ENCODE assay signal across 10 cellular contexts in the genomic region with DNA sequence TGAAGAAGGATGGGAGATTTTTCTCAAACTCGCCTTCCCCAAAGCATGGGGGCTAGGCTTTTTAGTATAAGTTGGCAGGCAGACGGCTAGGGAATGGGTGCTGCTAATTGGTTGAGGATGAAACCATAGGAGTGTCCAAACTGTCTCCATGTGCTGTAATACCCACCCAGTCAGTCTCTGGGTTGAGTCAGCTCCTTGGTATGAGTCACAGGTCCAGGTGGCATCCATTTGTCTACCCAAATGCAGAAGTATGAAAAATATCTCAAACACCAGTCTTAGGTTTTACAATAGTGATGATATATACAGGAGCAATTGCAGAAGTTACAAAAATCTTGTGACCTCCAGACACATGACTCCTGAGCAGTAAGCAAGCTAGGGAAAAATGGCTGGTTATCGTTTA. TPM values are rescaled to one million over a fixed set of nuclear protein-coding genes. Genes with fewer than 3 reads are reported as not detected.
DNase-seq lines count a peak whose midpoint lies in the region; ATAC-seq and TF ChIP-seq lines count a peak whose summit lies in the region.
"Had no signal": no experiment of that assay in that cellular context is flagged by ENCODE, and none has a peak within 500 bp of the region (broad histone marks: within the 10 kb centered on the region; RNA-seq: fewer than 3 reads in every experiment).

No MANE protein-coding gene starts in this region.

- intact Hi-C loops in HCT116 (cut with micrococcal nuclease) = no loop called here

- peak; percentile 72 for ATAC-seq in GM18508 (IDR thresholded peaks at IDR 0.05; ENCODE audit: insufficient read depth, unreplicated experiment)
- peak; percentile 50 for ATAC-seq in HCT116
- ATAC-seq in esophagus mucosa = peak; percentile 41
- ATAC-seq: CD8-positive, alpha-beta T cell had no signal

- H4K20me1 ChIP-seq in HCT116 (ENCODE audit: insufficient read depth) = no peaks in the 10 kb centered on the region

- H3K27me3 ChIP-seq in HCT116 (ENCODE audit: insufficient read depth, low read length) = no peaks in the 10 kb centered on the region
- H3K27me3 ChIP-seq: brain microvascular endothelial cell had no signal

- H3K4me3 ChIP-seq in HCT116 (replicated peaks in 1 of 2; ENCODE audit: low read depth in 1 of 2, low read length in 2 of 2) (no peak overlapping the region), coronary artery (no peak overlapping the region)

- H3K27ac ChIP-seq in HCT116 (ENCODE audit: low read depth, low read length) (no peak overlapping the region), coronary artery (no peak overlapping the region)
- H3K27ac ChIP-seq: brain microvascular endothelial cell had no signal

- no peaks in the 10 kb centered on the region for H3K79me2 ChIP-seq in HCT116 (ENCODE audit: insufficient read depth, low read length)

- H3K4me2 ChIP-seq in HCT116 (ENCODE audit: low read length) = no peak overlapping the region

- no peaks in the 10 kb centered on the region for H3K36me3 ChIP-seq in HCT116 (ENCODE audit: control insufficient read depth in 1 of 2, insufficient read depth in 2 of 2, low read length in 2 of 2)
- H3K36me3 ChIP-seq: brain microvascular endothelial cell had no signal

- no peak for TF ChIP-seq CTCF in HCT116 (IDR thresholded peaks at IDR 0.05 in 2 of 3, conservative IDR thresholded peaks at IDR 0.05 in 1 of 3; ENCODE audit: borderline replicate concordance in 1 of 3, insufficient read depth in 1 of 3, low read depth in 2 of 3, low read length in 2 of 3)
- TF ChIP-seq CTCF in coronary artery (IDR thresholded peaks at IDR 0.05) = no peak

- TF ChIP-seq RAD21 in HCT116 (IDR thresholded peaks at IDR 0.05; ENCODE audit: low read depth) = no peak

- no peaks in the 10 kb centered on the region for H3K9me2 ChIP-seq in HCT116 (ENCODE audit: insufficient read depth)

- POLR2A ChIA-PET in HCT116 (lab: Charles Lee) = no interaction called here

- CTCF ChIA-PET in HCT116 (lab: Charles Lee) = no interaction called here

- no TSS peak for BruUV-seq in HCT116 (replicated peaks; lab: Mats Ljungman, UMichigan)

- H3K9me3 ChIP-seq in HCT116 (ENCODE audit: control insufficient read depth in 1 of 2, insufficient read depth in 1 of 2, low read depth in 1 of 2, low read length in 2 of 2) = no peaks in the 10 kb centered on the region

- RAD21 ChIA-PET in HCT116 (lab: Charles Lee; ENCODE audit: low non-redundant PET in 1 of 2, low total read pairs in 2 of 2, uncharacterized antibody in 2 of 2, unreplicated experiment in 2 of 2) = no interaction called here

- H3K9ac ChIP-seq in HCT116 (ENCODE audit: low read length) = no peak overlapping the region

- peaks cover 0 to 10% of the 10 kb centered on the region in 2 experiments; a peak in 2 of 4 replicates for H3K4me1 ChIP-seq in HCT116 (ENCODE audit: control insufficient read depth in 1 of 2, insufficient read depth in 2 of 2, low read length in 2 of 2)

- no peak for DNase-seq in HCT116 (ENCODE audit: low read depth, low spot score)
- DNase-seq in MV-4-11 (lab: John Stamatoyannopoulos, UW) = peak; percentile 72
- DNase-seq in coronary artery (ENCODE audit: low spot score) = no peak
- DNase-seq in activated gamma-delta T cell (lab: John Stamatoyannopoulos, UW) = no peak
- no peak for DNase-seq in activated T-cell treated with anti-CD3 and anti-CD28 coated beads, Interleukin-2, amount 50 U/mL, for 48 hours
- no peak for DNase-seq in pons (ENCODE audit: low spot score)
- DNase-seq: brain microvascular endothelial cell; CD8-positive, alpha-beta T cell had no signal

- peak overlapping the region; percentile 51 for H2AFZ ChIP-seq in HCT116 (ENCODE audit: low read depth, low read length, poor library complexity, severe bottlenecking)

- TF ChIP-seq POLR2A in HCT116 (IDR thresholded peaks at IDR 0.05; ENCODE audit: borderline replicate concordance, extremely low read depth, insufficient read depth, insufficient read length) = no peak

TF ChIP-seq in HCT116, 20 proteins besides CTCF, POLR2A, EP300 and RAD21:
- TF ChIP-seq EZH2 (IDR thresholded peaks at IDR 0.05) = no peak
- TF ChIP-seq FOSL1 (IDR thresholded peaks at IDR 0.05; ENCODE audit: low read depth) = peak; percentile 13; the same call in 1 of the 2 replicates

RNA-seq across cellular contexts. Expression of gene CCSER1, which starts 27.4 kb away (rescaled TPM):
- 6.7 TPM for total RNA-seq in HCT116 (2021; ENCODE audit: unreplicated experiment)
- polyA plus RNA-seq in HCT116 (2012) = 1.6 and 2.0 TPM in 2 replicates
- total RNA-seq in esophagus mucosa = 1.2 TPM
